Comparison of ENCODE assay signal across 1 cellular context in the genomic region with DNA sequence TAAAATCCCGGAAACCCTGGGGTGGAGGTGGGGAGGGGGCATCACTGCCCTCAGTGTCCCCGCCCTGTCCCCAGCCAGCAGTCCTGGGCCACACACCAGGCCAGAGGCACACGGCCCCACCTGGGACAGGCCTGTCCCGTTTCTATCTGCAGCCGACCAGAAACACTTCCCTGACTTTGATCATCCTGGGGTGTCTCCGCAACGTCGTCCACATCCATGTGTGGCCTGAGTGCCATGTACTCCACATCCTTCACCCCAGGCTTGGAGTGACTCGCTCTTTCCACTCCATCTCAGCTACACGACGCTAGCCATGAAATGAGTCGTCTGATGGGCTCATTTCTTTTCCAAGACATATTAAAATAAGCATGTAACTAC.
TF ChIP-seq lines count a peak whose summit lies in the region.

No MANE protein-coding gene starts in this region.

TF ChIP-seq in WTC11, 78 proteins besides CTCF, POLR2A, EP300 and RAD21 (continued from another document):
- TF ChIP-seq STAT6 (CRISPR knock-in tag; conservative IDR thresholded peaks at IDR 0.05; ENCODE audit: low read depth) (no peak), ZNF263 (CRISPR knock-in tag; IDR thresholded peaks at IDR 0.05; ENCODE audit: low read depth) (no peak), ZNF425 (CRISPR knock-in tag; conservative IDR thresholded peaks at IDR 0.05) (no peak), TEAD1 (CRISPR knock-in tag; IDR thresholded peaks at IDR 0.05) (no peak), USF1 (CRISPR knock-in tag; IDR thresholded peaks at IDR 0.05) (no peak)
